ENCODE assay signal across 23 cellular contexts in genomic region chr4:84780719-84781118, GRCh38.
DNase-seq lines count a peak whose midpoint lies in the region; ATAC-seq and TF ChIP-seq lines count a peak whose summit lies in the region.
"Had no signal": no experiment of that assay in that cellular context is flagged by ENCODE, and none has a peak within 500 bp of the region (broad histone marks: within the 10 kb centered on the region; RNA-seq: fewer than 3 reads in every experiment).

No MANE protein-coding gene starts in this region.

- peak overlapping the region; percentile 81 for H3K27ac Mint-ChIP-seq in nephron progenitor cell
- H3K27ac Mint-ChIP-seq: B cell; CD4-positive, alpha-beta T cell; CD8-positive, alpha-beta memory T cell had no signal

- intact Hi-C loops in left lung (cut with DNase I) (no loop called here), thyroid gland (cut with DNase I) (no loop called here), psoas muscle (cut with DNase I) (no loop called here)

- no peak overlapping the region for H3K4me3 Mint-ChIP-seq in nephron progenitor cell
- H3K4me3 Mint-ChIP-seq: B cell; CD4-positive, alpha-beta T cell; CD8-positive, alpha-beta memory T cell had no signal

- no peak overlapping the region for H3K4me3 ChIP-seq in left lung
- no peak overlapping the region for H3K4me3 ChIP-seq in thyroid gland (replicated peaks in 1 of 3)
- H3K4me3 ChIP-seq in right atrium auricular region: no peak overlapping the region
- H3K4me3 ChIP-seq in psoas muscle: no peak overlapping the region
- H3K4me3 ChIP-seq: A549; BLaER1 treated with 17β-estradiol and CSF1 and Interleukin-3, amounts not matched to agents 10 nM and 100 nM; GM12878 had no signal

- H3K27ac ChIP-seq in left lung: no peak overlapping the region
- H3K27ac ChIP-seq in thyroid gland: peak overlapping the region in 2 of 3 donors; percentile 46 to 47
- H3K27ac ChIP-seq in caudate nucleus (ENCODE audit: low read depth, low read length): no peak overlapping the region
- no peak overlapping the region for H3K27ac ChIP-seq in right atrium auricular region
- no peak overlapping the region for H3K27ac ChIP-seq in psoas muscle
- H3K27ac ChIP-seq: 22Rv1; A549; BLaER1 treated with 17β-estradiol and CSF1 and Interleukin-3, amounts not matched to agents 10 nM and 100 nM; C4-2B had no signal

- WGBS in thyroid gland, 2 donors: 90 to 92% methylated on average over 3 of the region's 3 CpGs
- 98 to 100% (median 98%) methylated on average over 3 of the region's 3 CpGs for WGBS in psoas muscle, 3 donors

- H3K4me1 ChIP-seq in left lung (no peaks in the 10 kb centered on the region), thyroid gland (no peaks in the 10 kb centered on the region), right atrium auricular region (no peaks in the 10 kb centered on the region), psoas muscle (no peaks in the 10 kb centered on the region)
- H3K4me1 ChIP-seq: A549 had no signal

- H3K36me3 Mint-ChIP-seq in nephron progenitor cell (ENCODE audit: low read depth): peaks cover 26% of the 10 kb centered on the region
- H3K36me3 Mint-ChIP-seq: CD8-positive, alpha-beta memory T cell had no signal

- no peaks in the 10 kb centered on the region for H3K27me3 ChIP-seq in left lung
- no peaks in the 10 kb centered on the region for H3K27me3 ChIP-seq in thyroid gland
- H3K27me3 ChIP-seq in right atrium auricular region: no peaks in the 10 kb centered on the region
- H3K27me3 ChIP-seq in psoas muscle (ENCODE audit: insufficient read depth in 3 of 3, low read length in 2 of 3): no peaks in the 10 kb centered on the region
- H3K27me3 ChIP-seq: BLaER1 treated with 17β-estradiol and CSF1 and Interleukin-3, amounts not matched to agents 10 nM and 100 nM had no signal

- no peak for TF ChIP-seq CTCF in left lung (IDR thresholded peaks at IDR 0.05)
- no peak for TF ChIP-seq CTCF in nephron progenitor cell (IDR thresholded peaks at IDR 0.05)
- TF ChIP-seq CTCF in thyroid gland (IDR thresholded peaks at IDR 0.05): no peak
- TF ChIP-seq CTCF in right atrium auricular region (IDR thresholded peaks at IDR 0.05): no peak
- no peak for TF ChIP-seq CTCF in psoas muscle (IDR thresholded peaks at IDR 0.05)

- H3K36me3 ChIP-seq in left lung (peaks cover 0 to 89% of the 10 kb centered on the region in 2 donors), thyroid gland (peaks cover 14 to 22% of the 10 kb centered on the region in 2 donors), right atrium auricular region (peaks cover 32% of the 10 kb centered on the region), psoas muscle (ENCODE audit: insufficient read depth in 1 of 2, low read depth in 1 of 2) (peaks cover 11 to 93% of the 10 kb centered on the region in 2 donors)

- H3K9me3 ChIP-seq in left lung (no peaks in the 10 kb centered on the region), thyroid gland (no peaks in the 10 kb centered on the region), right atrium auricular region (no peaks in the 10 kb centered on the region), psoas muscle (no peaks in the 10 kb centered on the region)
- H3K9me3 ChIP-seq: A549; BLaER1 treated with 17β-estradiol and CSF1 and Interleukin-3, amounts not matched to agents 10 nM and 100 nM had no signal

- H3K4me1 Mint-ChIP-seq in nephron progenitor cell: no peaks in the 10 kb centered on the region
- H3K4me1 Mint-ChIP-seq: B cell; CD8-positive, alpha-beta memory T cell had no signal

- H3K27me3 Mint-ChIP-seq in nephron progenitor cell (ENCODE audit: low read depth, poor library complexity): no peaks in the 10 kb centered on the region
- H3K27me3 Mint-ChIP-seq: B cell; CD4-positive, alpha-beta T cell; CD8-positive, alpha-beta memory T cell had no signal

- no peak for TF ChIP-seq POLR2A in thyroid gland (IDR thresholded peaks at IDR 0.05)

- ATAC-seq in left lung (peak; percentile 33), psoas muscle (no peak)
- ATAC-seq: A549, GM12878 had no signal

- DNase-seq in left lung: no peak
- DNase-seq in nephron progenitor cell: no peak
- no peak for DNase-seq in thyroid gland
- no peak for DNase-seq in caudate nucleus (lab: John Stamatoyannopoulos, UW)
- DNase-seq in right atrium auricular region (ENCODE audit: low spot score): no peak
- no peak for DNase-seq in psoas muscle
- DNase-seq: AML-193; CD4-positive, alpha-beta T cell; CD8-positive, alpha-beta memory T cell; COR-L47; DMS 273 treated with DMSO at 0.1 percent for 48 hours; DMS153; DMS53; DMS79; DND-41; EL; GDM1 had no signal

- no peaks in the 10 kb centered on the region for H3K9me3 Mint-ChIP-seq in nephron progenitor cell
- H3K9me3 Mint-ChIP-seq: CD4-positive, alpha-beta T cell had no signal

Comparison
In these comparisons a context has a peak if more than half of its experiments do, and no peak if none do; other contexts are left out.
1. H3K27ac ChIP-seq: peak in thyroid gland (2 of 3); none in left lung (0 of 2), caudate nucleus (single experiment), right atrium auricular region (0 of 2) and psoas muscle (single experiment).